29 cellular contexts compared by ENCODE assay signal in genomic region chr16:86257546-86257945, GRCh38.
"Had no signal": no experiment of that assay in that cellular context is flagged by ENCODE, and none has a peak within 500 bp of the region (broad histone marks: within the 10 kb centered on the region; RNA-seq: fewer than 3 reads in every experiment).

No MANE protein-coding gene starts in this region.

- H3K27me3 ChIP-seq: ascending aorta, cardiac muscle cell, foreskin keratinocyte had no signal

- H3K36me3 ChIP-seq: ascending aorta, breast epithelium, cardiac muscle cell, gastrocnemius medialis, heart left ventricle, WERI-Rb-1 had no signal

- H3K4me3 ChIP-seq: ascending aorta, breast epithelium, cardiac muscle cell, coronary artery, dorsolateral prefrontal cortex, gastrocnemius medialis, heart left ventricle had no signal

- H3K4me1 ChIP-seq: ascending aorta, breast epithelium, foreskin keratinocyte, gastrocnemius medialis, heart left ventricle had no signal

- H3K27ac ChIP-seq: ascending aorta, breast epithelium, cardiac muscle cell, coronary artery, dorsolateral prefrontal cortex, foreskin keratinocyte, gastrocnemius medialis, heart left ventricle, WERI-Rb-1 had no signal

- ATAC-seq: activated CD4-positive, CD25-positive, alpha-beta regulatory T cell treated with anti-CD3 and anti-CD28 coated beads, Interleukin-2, amount 50 U/mL, for 24 hours; activated CD8-positive, alpha-beta T cell treated with anti-CD3 and anti-CD28 coated beads for 36 hours; activated T-cell treated with anti-CD3 and anti-CD28 coated beads, Interleukin-2, amount 50 U/mL, for 4 hours; activated T-helper 17 cell treated with anti-CD3 and anti-CD28 coated beads, Interleukin-2, amount 50 U/mL, for 72 hours; esophagus mucosa; foreskin keratinocyte; gastrocnemius medialis; heart left ventricle had no signal

- H3K9me3 ChIP-seq: gastrocnemius medialis had no signal

- DNase-seq: activated B cell treated with CpG ODN at 0.5 μM for 24 hours; activated CD4-positive, alpha-beta T cell treated with anti-CD3 and anti-CD28 coated beads for 48 hours; activated CD4-positive, alpha-beta T cell treated with anti-CD3 and anti-CD28 coated beads, Interleukin-2, amount 50 U/mL, for 1 hour; activated CD4-positive, alpha-beta T cell treated with anti-CD3 and anti-CD28 coated beads, Interleukin-2, amount 50 U/mL, for 48 hours; activated CD8-positive, alpha-beta memory T cell treated with anti-CD3 and anti-CD28 coated beads for 24 hours; activated CD8-positive, alpha-beta T cell treated with anti-CD3 and anti-CD28 coated beads for 36 hours; activated effector memory CD4-positive, alpha-beta T cell treated with Interleukin-2 at 50 U/mL for 16 hours; activated gamma-delta T cell treated with Interleukin-2 at 50 U/mL for 16 hours; activated naive CD4-positive, alpha-beta T cell treated with Interleukin-2 at 50 U/mL for 16 hours; activated naive CD8-positive, alpha-beta T cell treated with anti-CD3 and anti-CD28 coated beads, Interleukin-2, amount 10 ng/mL, durations not matched to agents 7 days and 5 days; activated T-cell treated with anti-CD3 and anti-CD28 coated beads, Interleukin-2, amount 50 U/mL, for 4 hours; amygdala; central memory CD4-positive, alpha-beta T cell; cerebellar nuclear complex; dorsolateral prefrontal cortex; effector memory CD4-positive, alpha-beta T cell; foreskin keratinocyte; gastrocnemius medialis; glutamatergic neuron; heart left ventricle; T-helper 2 cell; WERI-Rb-1 had no signal
